In genomic region chr6:143778926-143779325, GRCh38 we compare ENCODE assay signal across 18 cellular contexts.
DNase-seq lines count a peak whose midpoint lies in the region; ATAC-seq, FAIRE-seq and TF ChIP-seq lines count a peak whose summit lies in the region.
"Had no signal": no experiment of that assay in that cellular context is flagged by ENCODE, and none has a peak within 500 bp of the region (broad histone marks: within the 10 kb centered on the region; RNA-seq: fewer than 3 reads in every experiment).

No MANE protein-coding gene starts in this region.

- H3K27me3 ChIP-seq in H9 (ENCODE audit: insufficient read depth, low read length) (no peaks in the 10 kb centered on the region), K562 (ENCODE audit: control insufficient read depth in 2 of 2, insufficient read depth in 2 of 2, low read length in 2 of 2) (no peaks in the 10 kb centered on the region), Karpas-422 (ENCODE audit: low read length) (no peaks in the 10 kb centered on the region)
- H3K27me3 ChIP-seq: BLaER1 treated with 17β-estradiol and CSF1 and Interleukin-3, amounts not matched to agents 10 nM and 100 nM had no signal

- TF ChIP-seq EP300 in K562 (IDR thresholded peaks at IDR 0.05; ENCODE audit: low read length), result no peak

- no peak overlapping the region for H3K4ac ChIP-seq in H9 (ENCODE audit: low read depth, low read length)

- H3K79me2 ChIP-seq in H9 (ENCODE audit: insufficient read depth, low read length), result no peaks in the 10 kb centered on the region
- H3K79me2 ChIP-seq in K562 (ENCODE audit: control insufficient read depth, insufficient read depth, low read length), result no peaks in the 10 kb centered on the region
- no peaks in the 10 kb centered on the region for H3K79me2 ChIP-seq in Karpas-422 (ENCODE audit: low read length)

- no peak overlapping the region for H3K18ac ChIP-seq in H9 (ENCODE audit: insufficient read length, low read depth, low read length)

- no peak for TF ChIP-seq RAD21 in K562 (CRISPR knock-in tag; conservative IDR thresholded peaks at IDR 0.05 in 1 of 2, IDR thresholded peaks at IDR 0.05 in 1 of 2)

- no peak overlapping the region for H4K8ac ChIP-seq in H9 (replicated peaks; ENCODE audit: insufficient read length, low read depth, low read length)

- H3K14ac ChIP-seq in H9 (ENCODE audit: insufficient read depth, low read length), result no peak overlapping the region

- H4K91ac ChIP-seq in H9 (ENCODE audit: insufficient read length, low read depth, low read length), result no peak overlapping the region

- TF ChIP-seq CTCF in H9 (conservative IDR thresholded peaks at IDR 0.05) (no peak), K562 (IDR thresholded peaks at IDR 0.05 in 2 of 3, conservative IDR thresholded peaks at IDR 0.05 in 1 of 3; ENCODE audit: insufficient read depth in 2 of 3, low read depth in 1 of 3, low read length in 3 of 3) (no peak), endothelial cell (IDR thresholded peaks at IDR 0.05; ENCODE audit: unreplicated experiment) (no peak), osteocyte (IDR thresholded peaks at IDR 0.05) (no peak)

- no peaks in the 10 kb centered on the region for H3K4me1 ChIP-seq in H9 (ENCODE audit: insufficient read depth, low read length)
- peaks cover 0 to 7% of the 10 kb centered on the region in 2 experiments; a peak in 2 of 5 replicates for H3K4me1 ChIP-seq in K562 (replicated peaks in 1 of 2; ENCODE audit: control insufficient read depth in 2 of 2, insufficient read depth in 2 of 2, low read length in 2 of 2)
- H3K4me1 ChIP-seq in Karpas-422 (ENCODE audit: low read length), result no peaks in the 10 kb centered on the region
- H3K4me1 ChIP-seq: HAP-1 had no signal

- POLR2A ChIA-PET in K562 (lab: Yijun Ruan, JAX), result no interaction called here

- intact Hi-C loops in K562 (cut with micrococcal nuclease), result no loop called here

- in situ Hi-C loops in K562 (cut with MboI), result no loop called here

- H4K5ac ChIP-seq in H9 (ENCODE audit: insufficient read length, low read depth, low read length), result no peak overlapping the region

- CTCF ChIA-PET in K562 (lab: Yijun Ruan, JAX; ENCODE audit: low intra/inter-chr PET ratio), result interaction anchor here (0.6 kb wide), 1 partner anchor 13 kb away, joined by 3 read pairs; no protein-coding TSS in a partner anchor

- DNase-seq in H9, result no peak
- DNase-seq in K562 (ENCODE audit: extremely low read depth in 1 of 4, low spot score in 3 of 4), result no peak
- no peak for DNase-seq in endothelial cell (ENCODE audit: low spot score)
- no peak for DNase-seq in osteocyte (ENCODE audit: extremely low spot score, unreplicated experiment)
- no peak for DNase-seq in Karpas-422
- no peak for DNase-seq in RKO (ENCODE audit: low spot score)
- DNase-seq: CD8-positive, alpha-beta T cell; COR-L47; DMS 273 treated with DMSO at 0.1 percent for 48 hours; DMS53; DND-41; EL had no signal

- no peak overlapping the region for H3K9ac ChIP-seq in H9 (ENCODE audit: extremely low read depth, insufficient read length, low read length)
- no peak overlapping the region for H3K9ac ChIP-seq in K562 (ENCODE audit: insufficient read depth in 1 of 2, low read depth in 2 of 2, low read length in 2 of 2)
- H3K9ac ChIP-seq in Karpas-422 (ENCODE audit: low read length), result no peak overlapping the region
- H3K9ac ChIP-seq: BLaER1 treated with 17β-estradiol and CSF1 and Interleukin-3, amounts not matched to agents 10 nM and 100 nM had no signal

- TF ChIP-seq POLR2A in K562 (conservative IDR thresholded peaks at IDR 0.05), result no peak

- no peak overlapping the region for H3K4me3 ChIP-seq in K562
- H3K4me3 ChIP-seq in Karpas-422 (ENCODE audit: low read length), result no peak overlapping the region
- H3K4me3 ChIP-seq: BLaER1 treated with 17β-estradiol and CSF1 and Interleukin-3, amounts not matched to agents 10 nM and 100 nM; HAP-1 had no signal

- H3K4me1 Mint-ChIP-seq in H9 (no peaks in the 10 kb centered on the region), endothelial cell (ENCODE audit: unreplicated experiment) (peaks cover 7% of the 10 kb centered on the region), osteocyte (ENCODE audit: unreplicated experiment) (peaks cover 14% of the 10 kb centered on the region)
- H3K4me1 Mint-ChIP-seq: B cell had no signal

- H2BK120ac ChIP-seq in H9 (ENCODE audit: low read depth, low read length, poor library complexity, severe bottlenecking), result no peak overlapping the region

- H2AFZ ChIP-seq in H9 (ENCODE audit: low read length) (no peak overlapping the region), K562 (ENCODE audit: low read depth, low read length) (peak overlapping the region; percentile 47), Karpas-422 (ENCODE audit: low read length) (no peak overlapping the region)

- H3K9me3 ChIP-seq in H9 (ENCODE audit: control insufficient read depth, low read depth, low read length) (no peaks in the 10 kb centered on the region), K562 (replicated peaks; ENCODE audit: control insufficient read depth, insufficient read depth, low read depth, low read length) (no peaks in the 10 kb centered on the region), Karpas-422 (ENCODE audit: low read length) (no peaks in the 10 kb centered on the region)
- H3K9me3 ChIP-seq: BLaER1 treated with 17β-estradiol and CSF1 and Interleukin-3, amounts not matched to agents 10 nM and 100 nM; HAP-1 had no signal

- H3K27ac ChIP-seq in H9 (ENCODE audit: insufficient read length, low read depth, low read length) (no peak overlapping the region), K562 (ENCODE audit: extremely low read depth, low read depth, low read length) (peak overlapping the region; percentile 6; the same call in 1 of the 3 replicates), Karpas-422 (ENCODE audit: low read length) (no peak overlapping the region)
- H3K27ac ChIP-seq: BLaER1 treated with 17β-estradiol and CSF1 and Interleukin-3, amounts not matched to agents 10 nM and 100 nM had no signal

- no peaks in the 10 kb centered on the region for H3K79me1 ChIP-seq in H9 (ENCODE audit: insufficient read depth, low read depth, low read length, poor library complexity, severe bottlenecking)

- H3K23ac ChIP-seq in H9 (ENCODE audit: insufficient read length, low read depth, low read length), result no peak overlapping the region

- H3T11ph ChIP-seq in H9 (ENCODE audit: low read length), result no peak overlapping the region

- H3K36me3 ChIP-seq in K562 (ENCODE audit: control insufficient read depth, insufficient read depth, low read length), result peaks cover 3% of the 10 kb centered on the region
- no peaks in the 10 kb centered on the region for H3K36me3 ChIP-seq in Karpas-422 (ENCODE audit: insufficient read depth, low read length)
- H3K36me3 ChIP-seq: HAP-1 had no signal

- no peak overlapping the region for H3K56ac ChIP-seq in H9 (ENCODE audit: insufficient read length, low read depth, low read length)

- no peak overlapping the region for H2BK20ac ChIP-seq in H9 (ENCODE audit: low read depth, low read length, poor library complexity, severe bottlenecking)

- H3K36me3 Mint-ChIP-seq in H9 (ENCODE audit: insufficient read depth in 1 of 3, low read depth in 3 of 3) (peaks cover 6 to 78% (median 44%) of the 10 kb centered on the region in 3 experiments; a peak in 6 of 7 replicates), endothelial cell (ENCODE audit: low read depth, unreplicated experiment) (peaks cover 52% of the 10 kb centered on the region), osteocyte (ENCODE audit: unreplicated experiment) (peaks cover 57% of the 10 kb centered on the region)

- H2BK5ac ChIP-seq in H9 (ENCODE audit: insufficient read length, low read length), result no peak overlapping the region

- FAIRE-seq in K562 (lab: Jason Lieb, UNC), result peak; percentile 32
- FAIRE-seq: GM12891, GM19239, H1 had no signal

- no peaks in the 10 kb centered on the region for H4K20me1 ChIP-seq in H9 (ENCODE audit: control insufficient read depth, insufficient read depth, insufficient read length)
- no peaks in the 10 kb centered on the region for H4K20me1 ChIP-seq in K562 (replicated peaks; ENCODE audit: control insufficient read depth, insufficient read depth, low read length)
- H4K20me1 ChIP-seq in Karpas-422 (ENCODE audit: insufficient read depth, low read depth, low read length), result no peaks in the 10 kb centered on the region
- H4K20me1 ChIP-seq: BLaER1 treated with 17β-estradiol and CSF1 and Interleukin-3, amounts not matched to agents 10 nM and 100 nM had no signal

- H2BK15ac ChIP-seq in H9 (ENCODE audit: low read depth, low read length), result no peak overlapping the region

- H3K23me2 ChIP-seq in H9 (ENCODE audit: insufficient read length, low read depth, low read length, poor library complexity, severe bottlenecking), result no peaks in the 10 kb centered on the region

- H2BK12ac ChIP-seq in H9 (ENCODE audit: insufficient read length, low read depth, low read length), result no peak overlapping the region

- H3K4me3 Mint-ChIP-seq in H9, result no peak overlapping the region
- no peak overlapping the region for H3K4me3 Mint-ChIP-seq in endothelial cell (ENCODE audit: unreplicated experiment)
- no peak overlapping the region for H3K4me3 Mint-ChIP-seq in osteocyte (ENCODE audit: unreplicated experiment)
- H3K4me3 Mint-ChIP-seq: B cell; CD8-positive, alpha-beta T cell had no signal

- no peak for ATAC-seq in K562
- ATAC-seq: CD8-positive, alpha-beta T cell had no signal

- no TSS peak for BruUV-seq in K562 (replicated peaks; lab: Mats Ljungman, UMichigan)

- H3K27ac Mint-ChIP-seq in H9, result peak overlapping the region in 2 of 3 experiments; percentile 67 to 78; a peak in 2 of 7 replicates
- peak overlapping the region; percentile 54 for H3K27ac Mint-ChIP-seq in endothelial cell (ENCODE audit: unreplicated experiment)
- H3K27ac Mint-ChIP-seq in osteocyte (ENCODE audit: unreplicated experiment), result peak overlapping the region; percentile 44
- H3K27ac Mint-ChIP-seq: B cell; CD8-positive, alpha-beta T cell had no signal

- no peaks in the 10 kb centered on the region for H3K9me3 Mint-ChIP-seq in H9
- H3K9me3 Mint-ChIP-seq in endothelial cell (ENCODE audit: unreplicated experiment), result no peaks in the 10 kb centered on the region
- no peaks in the 10 kb centered on the region for H3K9me3 Mint-ChIP-seq in osteocyte (ENCODE audit: unreplicated experiment)
- H3K9me3 Mint-ChIP-seq: CD8-positive, alpha-beta T cell had no signal

- H3K9me2 ChIP-seq in Karpas-422 (replicated peaks; ENCODE audit: insufficient read depth, low read length), result no peaks in the 10 kb centered on the region

- no peak overlapping the region for H3K4me2 ChIP-seq in H9 (ENCODE audit: insufficient read depth, insufficient read length, low read length)
- no peak overlapping the region for H3K4me2 ChIP-seq in K562 (ENCODE audit: insufficient read depth, low read length)
- no peak overlapping the region for H3K4me2 ChIP-seq in Karpas-422 (ENCODE audit: low read depth, low read length, poor library complexity, severe bottlenecking)
- H3K4me2 ChIP-seq: BLaER1 treated with 17β-estradiol and CSF1 and Interleukin-3, amounts not matched to agents 10 nM and 100 nM had no signal

- no CpG with 5 or more reads among the region's 2 CpGs for WGBS in H9 (ENCODE audit: extremely low coverage, insufficient read length, low lambda C conversion rate)
- 62% methylated on average over 2 of the region's 2 CpGs for WGBS in K562 (ENCODE audit: insufficient coverage, low coverage, missing lambda C conversion rate)

- no peaks in the 10 kb centered on the region for H3K9me1 ChIP-seq in K562 (ENCODE audit: control insufficient read depth, insufficient read depth, low read length)

- no peak overlapping the region for H2AK5ac ChIP-seq in H9 (ENCODE audit: insufficient read length, low read length)

- H3K27me3 Mint-ChIP-seq in H9 (ENCODE audit: low read depth) (no peaks in the 10 kb centered on the region), endothelial cell (ENCODE audit: unreplicated experiment) (no peaks in the 10 kb centered on the region), osteocyte (ENCODE audit: unreplicated experiment) (no peaks in the 10 kb centered on the region)
- H3K27me3 Mint-ChIP-seq: B cell had no signal
